In the genomic region with DNA sequence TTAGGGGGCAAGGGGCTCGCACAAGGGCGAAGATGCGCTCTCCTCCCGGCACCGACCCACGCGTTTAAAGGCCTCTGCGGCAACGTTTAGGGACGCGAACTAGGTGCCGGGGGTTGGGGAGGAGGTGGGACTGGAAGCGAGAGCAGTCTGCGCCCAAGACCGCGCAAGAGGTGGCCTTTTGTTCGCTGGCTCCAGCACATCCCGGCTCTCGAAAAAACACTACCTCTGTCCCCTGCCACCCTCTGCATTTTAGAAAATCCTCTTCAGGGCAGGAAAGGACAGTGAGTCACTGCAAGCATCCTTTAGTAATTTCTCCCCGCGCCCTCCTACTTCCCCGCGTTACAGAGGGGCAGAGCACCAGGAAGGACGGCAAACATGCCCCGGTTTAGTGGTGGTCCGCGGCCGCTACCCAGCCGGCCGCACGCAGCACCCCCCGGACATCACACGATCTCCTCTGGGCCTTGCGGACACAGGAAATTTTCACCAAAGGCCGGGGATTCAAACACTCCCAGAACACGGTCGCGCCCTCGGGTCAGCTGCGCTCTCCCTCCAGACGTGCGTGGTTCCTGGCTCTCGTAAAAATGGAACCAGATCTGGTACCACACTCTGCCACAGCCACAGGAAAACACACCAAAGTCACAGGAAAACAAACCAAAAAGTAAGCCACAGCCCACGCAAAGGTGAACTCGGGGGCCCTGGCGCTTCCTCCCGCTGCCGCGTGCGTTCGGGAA, we compare ENCODE assay signal across 7 cellular contexts. TPM values are rescaled to one million over a fixed set of nuclear protein-coding genes. Genes with fewer than 3 reads are reported as not detected.
DNase-seq lines count a peak whose midpoint lies in the region; ATAC-seq, FAIRE-seq and TF ChIP-seq lines count a peak whose summit lies in the region.

No MANE protein-coding gene starts in this region.

- H3K4me3 Mint-ChIP-seq in activated T-helper 2 cell treated with anti-CD3 and anti-CD28 coated beads, Interferon-gamma antibody, Interleukin-2, Interleukin-4, amounts not matched to agents 10 μg/mL and 5 μg/mL and 100 μg/mL, durations not matched to agents 14 hours and 24 hours and 36 hours (ENCODE audit: low read depth): no peak overlapping the region

- no peak for TF ChIP-seq CTCF in heart left ventricle (IDR thresholded peaks at IDR 0.05)
- TF ChIP-seq CTCF in gastrocnemius medialis (IDR thresholded peaks at IDR 0.05 in 4 of 5, conservative IDR thresholded peaks at IDR 0.05 in 1 of 5): no peak

- no peaks in the 10 kb centered on the region for H3K9me3 Mint-ChIP-seq in activated T-helper 2 cell treated with anti-CD3 and anti-CD28 coated beads, Interferon-gamma antibody, Interleukin-2, Interleukin-4, amounts not matched to agents 10 μg/mL and 5 μg/mL and 100 μg/mL, durations not matched to agents 14 hours and 24 hours and 36 hours

- H3K27ac ChIP-seq in heart left ventricle (peak overlapping the region; percentile 47 to 91 (median 78)), gastrocnemius medialis (peak overlapping the region; percentile 91 to 98 (median 93))

- TF ChIP-seq POLR2A in GM12891 (IDR thresholded peaks at IDR 0.05; ENCODE audit: low read depth, low read length) (no peak; the same call in 1 of the 2 replicates), heart left ventricle (IDR thresholded peaks at IDR 0.05) (no peak), gastrocnemius medialis (IDR thresholded peaks at IDR 0.05) (no peak)

- peak overlapping the region; percentile 44 to 75 (median 64) for H3K4me3 ChIP-seq in heart left ventricle
- peak overlapping the region; percentile 62 to 78 (median 70) for H3K4me3 ChIP-seq in gastrocnemius medialis

- FAIRE-seq in GM12891 (lab: Jason Lieb, UNC): no peak

- H3K27me3 Mint-ChIP-seq in activated T-helper 2 cell treated with anti-CD3 and anti-CD28 coated beads, Interferon-gamma antibody, Interleukin-2, Interleukin-4, amounts not matched to agents 10 μg/mL and 5 μg/mL and 100 μg/mL, durations not matched to agents 14 hours and 24 hours and 36 hours (ENCODE audit: low read depth): no peaks in the 10 kb centered on the region

- WGBS in heart left ventricle, 4 donors: 1 to 3% (median 1%) methylated on average over 33 to 51 of the region's 51 CpGs

- ATAC-seq in heart left ventricle (peak in 3 of 4 donors; percentile 4 to 19 (median 16)), gastrocnemius medialis (no peak), GM18517 (IDR thresholded peaks at IDR 0.05; ENCODE audit: unreplicated experiment) (no peak)

- H3K9me3 ChIP-seq in heart left ventricle (no peaks in the 10 kb centered on the region), gastrocnemius medialis (no peaks in the 10 kb centered on the region)

- peaks cover 20% of the 10 kb centered on the region for H3K36me3 Mint-ChIP-seq in activated T-helper 2 cell treated with anti-CD3 and anti-CD28 coated beads, Interferon-gamma antibody, Interleukin-2, Interleukin-4, amounts not matched to agents 10 μg/mL and 5 μg/mL and 100 μg/mL, durations not matched to agents 14 hours and 24 hours and 36 hours (ENCODE audit: low read depth)

- DNase-seq in GM12891 (ENCODE audit: insufficient read length, low spot score) (no peak), NCI-H510A treated with DMSO at 0.1 percent for 48 hours (lab: John Stamatoyannopoulos, UW) (peak; percentile 46), heart left ventricle (peak in 1 of 5 donors; percentile 61), gastrocnemius medialis (no peak), AML-193 (lab: John Stamatoyannopoulos, UW) (no peak)
- DNase-seq in activated T-helper 2 cell treated with anti-CD3 and anti-CD28 coated beads, Interferon-gamma antibody, Interleukin-2, Interleukin-4, amounts not matched to agents 10 μg/mL and 5 μg/mL and 100 μg/mL, durations not matched to agents 14 hours and 24 hours and 36 hours (ENCODE audit: low spot score): peak; percentile 30

- intact Hi-C loops in activated T-helper 2 cell treated with anti-CD3 and anti-CD28 coated beads, Interferon-gamma antibody, Interleukin-2, Interleukin-4, amounts not matched to agents 10 μg/mL and 5 μg/mL and 100 μg/mL, durations not matched to agents 14 hours and 24 hours and 36 hours (cut with micrococcal nuclease): loop anchor here (2.0 to 10.0 kb wide), 7 partner anchors 191 to 1440 kb away; a partner anchor contains a TSS
- intact Hi-C loops in heart left ventricle (cut with DNase I): loop anchor here in 7 of 10 donors (2.0 to 10.0 kb wide), 6 partner anchors 53 to 113 kb away; a partner anchor contains a TSS
- intact Hi-C loops in gastrocnemius medialis (cut with DNase I; ENCODE audit: low total_unique reads): loop anchor here (2.0 to 10.0 kb wide), 9 partner anchors 105 to 1887 kb away; a partner anchor contains a TSS

- H3K4me1 Mint-ChIP-seq in activated T-helper 2 cell treated with anti-CD3 and anti-CD28 coated beads, Interferon-gamma antibody, Interleukin-2, Interleukin-4, amounts not matched to agents 10 μg/mL and 5 μg/mL and 100 μg/mL, durations not matched to agents 14 hours and 24 hours and 36 hours (ENCODE audit: low read depth): peaks cover 32% of the 10 kb centered on the region

- no peak overlapping the region for H3K27ac Mint-ChIP-seq in activated T-helper 2 cell treated with anti-CD3 and anti-CD28 coated beads, Interferon-gamma antibody, Interleukin-2, Interleukin-4, amounts not matched to agents 10 μg/mL and 5 μg/mL and 100 μg/mL, durations not matched to agents 14 hours and 24 hours and 36 hours

- in situ Hi-C loops in gastrocnemius medialis (cut with MboI; ENCODE audit: low sequenced_read_pairs in 4 of 4): no loop called here

- peaks cover 0 to 70% (median 24%) of the 10 kb centered on the region in 12 donors for H3K4me1 ChIP-seq in heart left ventricle
- H3K4me1 ChIP-seq in gastrocnemius medialis: peaks cover 10 to 25% of the 10 kb centered on the region in 2 donors

- H3K36me3 ChIP-seq in heart left ventricle (no peaks in the 10 kb centered on the region), gastrocnemius medialis (no peaks in the 10 kb centered on the region)

- H3K27me3 ChIP-seq in heart left ventricle (peaks cover 0 to 37% (median 0%) of the 10 kb centered on the region in 9 donors), gastrocnemius medialis (no peaks in the 10 kb centered on the region)

TF ChIP-seq in GM12891, 5 proteins besides CTCF, POLR2A, EP300 and RAD21:
- TF ChIP-seq POU2F2 (IDR thresholded peaks at IDR 0.05; ENCODE audit: low read depth, low read length) (no peak), SPI1 (IDR thresholded peaks at IDR 0.05; ENCODE audit: low read depth, low read length) (0 out of 2 replicates have a peak, but pooled peaks have one; percentile 9), PAX5 (IDR thresholded peaks at IDR 0.05; ENCODE audit: insufficient read depth, low read length, severe bottlenecking) (no peak), TAF1 (IDR thresholded peaks at IDR 0.05; ENCODE audit: low read depth, low read length) (no peak; the same call in 1 of the 2 replicates), POLR2AphosphoS5 (IDR thresholded peaks at IDR 0.05; ENCODE audit: low read depth, low read length) (0 out of 2 replicates have a peak, but pooled peaks have one; percentile 13)

RNA-seq across cellular contexts. Expression of a gene that starts 1.1 kb away (rescaled TPM):
- 43.1 TPM for polyA plus RNA-seq in GM12891 (2012; ENCODE audit: low read depth, missing spikeins)
- 152 and 154 TPM in 2 replicates for total RNA-seq in activated T-helper 2 cell treated with anti-CD3 and anti-CD28 coated beads, Interferon-gamma antibody, Interleukin-2, Interleukin-4, amounts not matched to agents 10 μg/mL and 5 μg/mL and 100 μg/mL, durations not matched to agents 14 hours and 24 hours and 36 hours
- total RNA-seq in heart left ventricle (100 to 1,000 TPM in 8 of 9 donors, 10 to 100 TPM in 1; 98.4 to 248 (median 157) TPM), gastrocnemius medialis (100 to 1,000 TPM; 237 to 472 (median 339) TPM)
- 100 to 1,000 TPM in 1 of 2 donors, 10 to 100 TPM in 1; 41.5 to 250 TPM for polyA plus RNA-seq in heart left ventricle

Comparison
In these comparisons a context has a peak if more than half of its experiments do, and no peak if none do; other contexts are left out.
1. DNase-seq: peak in NCI-H510A treated with DMSO at 0.1 percent for 48 hours (single experiment) and activated T-helper 2 cell treated with anti-CD3 and anti-CD28 coated beads, Interferon-gamma antibody, Interleukin-2, Interleukin-4, amounts not matched to agents 10 μg/mL and 5 μg/mL and 100 μg/mL, durations not matched to agents 14 hours and 24 hours and 36 hours (single experiment); none in GM12891 (single experiment), gastrocnemius medialis (0 of 2) and AML-193 (0 of 2).
2. ATAC-seq: peak in heart left ventricle (3 of 4); none in gastrocnemius medialis (0 of 2) and GM18517 (single experiment).